ENCODE assay signal across 20 cellular contexts in genomic region chr7:21768279-21768678, GRCh38.
A peak's percentile ranks its signal among the peaks of the same experiment; 100 is the strongest.
DNase-seq lines count a peak whose midpoint lies in the region; ATAC-seq and TF ChIP-seq lines count a peak whose summit lies in the region.
"Had no signal": no experiment of that assay in that cellular context is flagged by ENCODE, and none has a peak within 500 bp of the region (broad histone marks: within the 10 kb centered on the region; RNA-seq: fewer than 3 reads in every experiment).

No MANE protein-coding gene starts in this region.

- TF ChIP-seq CTCF in WTC11 (IDR thresholded peaks at IDR 0.05) = no peak

- DNase-seq in activated CD4-positive, CD25-positive, alpha-beta regulatory T cell treated with anti-CD3 and anti-CD28 coated beads, Interleukin-2, amount 50 U/mL, for 72 hours = no peak
- DNase-seq in activated naive CD4-positive, alpha-beta T cell treated with anti-CD3 and anti-CD28 coated beads, Interleukin-2, amount 50 U/mL, for 72 hours (ENCODE audit: low spot score in 2 of 2) = no peak
- no peak for DNase-seq in activated naive CD4-positive, alpha-beta T cell treated with anti-CD3 and anti-CD28 coated beads for 36 hours
- DNase-seq in WTC11 (ENCODE audit: low spot score) (no peak), HUDEP-2 (lab: John Stamatoyannopoulos, UW; ENCODE audit: unreplicated experiment in 76 of 76) (no peak)
- DNase-seq: 8988T; ACHN; AML-193; BE2C; CD4-positive, alpha-beta T cell; CD8-positive, alpha-beta memory T cell; DMS 273 treated with DMSO at 0.1 percent for 48 hours; DMS79; EL; GDM1; GM23248; HFFc6 had no signal

- no peak overlapping the region for H3K4me3 Mint-ChIP-seq in activated naive CD4-positive, alpha-beta T cell treated with anti-CD3 and anti-CD28 coated beads for 36 hours
- H3K4me3 Mint-ChIP-seq in WTC11 = no peak overlapping the region
- H3K4me3 Mint-ChIP-seq: CD14-positive monocyte; CD4-positive, alpha-beta T cell; CD8-positive, alpha-beta memory T cell; HFFc6 had no signal

- no peak overlapping the region for H3K27ac Mint-ChIP-seq in activated naive CD4-positive, alpha-beta T cell treated with anti-CD3 and anti-CD28 coated beads, Interleukin-2, amount 50 U/mL, for 72 hours
- no peak overlapping the region for H3K27ac Mint-ChIP-seq in activated naive CD4-positive, alpha-beta T cell treated with anti-CD3 and anti-CD28 coated beads for 36 hours
- 0 out of 2 replicates have a peak overlapping the region, but pooled peaks have one; percentile 41 for H3K27ac Mint-ChIP-seq in WTC11
- H3K27ac Mint-ChIP-seq: CD14-positive monocyte; CD4-positive, alpha-beta T cell; CD8-positive, alpha-beta memory T cell; HFFc6 had no signal

- H3K27me3 Mint-ChIP-seq in activated naive CD4-positive, alpha-beta T cell treated with anti-CD3 and anti-CD28 coated beads for 36 hours (ENCODE audit: low read depth) = no peaks in the 10 kb centered on the region
- H3K27me3 Mint-ChIP-seq in WTC11 (ENCODE audit: low read depth) = no peaks in the 10 kb centered on the region

- H3K36me3 Mint-ChIP-seq in activated naive CD4-positive, alpha-beta T cell treated with anti-CD3 and anti-CD28 coated beads, Interleukin-2, amount 50 U/mL, for 72 hours = no peaks in the 10 kb centered on the region
- no peaks in the 10 kb centered on the region for H3K36me3 Mint-ChIP-seq in activated naive CD4-positive, alpha-beta T cell treated with anti-CD3 and anti-CD28 coated beads for 36 hours (ENCODE audit: low read depth)
- no peaks in the 10 kb centered on the region for H3K36me3 Mint-ChIP-seq in WTC11
- H3K36me3 Mint-ChIP-seq: CD14-positive monocyte; CD8-positive, alpha-beta memory T cell had no signal

- peak; percentile 63 to 68 for ATAC-seq in activated CD4-positive, CD25-positive, alpha-beta regulatory T cell treated with anti-CD3 and anti-CD28 coated beads, Interleukin-2, amount 50 U/mL, for 24 hours
- ATAC-seq in activated naive CD4-positive, alpha-beta T cell treated with anti-CD3 and anti-CD28 coated beads, Interleukin-2, amount 50 U/mL, for 72 hours = peak; percentile 49 to 88
- ATAC-seq in WTC11 = no peak
- no peak for ATAC-seq in HG02623 (IDR thresholded peaks at IDR 0.05; ENCODE audit: unreplicated experiment)

- H3K9me3 Mint-ChIP-seq in activated naive CD4-positive, alpha-beta T cell treated with anti-CD3 and anti-CD28 coated beads, Interleukin-2, amount 50 U/mL, for 72 hours = no peaks in the 10 kb centered on the region
- no peaks in the 10 kb centered on the region for H3K9me3 Mint-ChIP-seq in activated naive CD4-positive, alpha-beta T cell treated with anti-CD3 and anti-CD28 coated beads for 36 hours
- H3K9me3 Mint-ChIP-seq in WTC11 = no peaks in the 10 kb centered on the region
- H3K9me3 Mint-ChIP-seq: CD14-positive monocyte; CD4-positive, alpha-beta T cell; CD8-positive, alpha-beta memory T cell; HFFc6 had no signal

- H3K4me1 Mint-ChIP-seq in activated naive CD4-positive, alpha-beta T cell treated with anti-CD3 and anti-CD28 coated beads for 36 hours (ENCODE audit: low read depth) = peaks cover 16% of the 10 kb centered on the region
- peaks cover 70% of the 10 kb centered on the region for H3K4me1 Mint-ChIP-seq in WTC11

- intact Hi-C loops in activated naive CD4-positive, alpha-beta T cell treated with anti-CD3 and anti-CD28 coated beads for 36 hours (cut with micrococcal nuclease) = loop anchor here (2.0 to 10.0 kb wide), 3 partner anchors 193 to 315 kb away; no protein-coding TSS in a partner anchor

- POLR2A ChIA-PET in WTC11 (lab: Charles Lee) = no interaction called here

- CTCF ChIA-PET in activated naive CD4-positive, alpha-beta T cell treated with anti-CD3 and anti-CD28 coated beads for 36 hours (lab: Charles Lee) = interaction anchor here (0.9 to 1.9 kb wide), 7 partner anchors 8 to 716 kb away, joined by 3 to 5 read pairs (median 4); no protein-coding TSS in a partner anchor
- CTCF ChIA-PET in WTC11 (lab: Charles Lee) = interaction anchor here (0.7 to 3.9 kb wide), 18 partner anchors 11 to 1229 kb away, joined by 3 to 28 read pairs (median 8); no protein-coding TSS in a partner anchor

TF ChIP-seq in WTC11, 78 proteins besides CTCF, POLR2A, EP300 and RAD21:
- no peak for TF ChIP-seq SMAD3 (CRISPR knock-in tag; IDR thresholded peaks at IDR 0.05; ENCODE audit: borderline replicate concordance)
- no peak for TF ChIP-seq ZNF219 (CRISPR knock-in tag; IDR thresholded peaks at IDR 0.05; ENCODE audit: borderline replicate concordance)
- TF ChIP-seq NR2C2 (CRISPR knock-in tag; IDR thresholded peaks at IDR 0.05) = no peak
- no peak for TF ChIP-seq USF2 (CRISPR knock-in tag; IDR thresholded peaks at IDR 0.05)
- TF ChIP-seq E2F1 (CRISPR knock-in tag; IDR thresholded peaks at IDR 0.05) = no peak
- TF ChIP-seq ELF4 (CRISPR knock-in tag; IDR thresholded peaks at IDR 0.05; ENCODE audit: low read depth) = no peak
- no peak for TF ChIP-seq CREB1 (CRISPR knock-in tag; IDR thresholded peaks at IDR 0.05)
- no peak for TF ChIP-seq RORB (CRISPR knock-in tag; IDR thresholded peaks at IDR 0.05)
- no peak for TF ChIP-seq IRF2 (CRISPR knock-in tag; IDR thresholded peaks at IDR 0.05; ENCODE audit: borderline replicate concordance, low read depth)
- no peak for TF ChIP-seq ZSCAN18 (CRISPR knock-in tag; IDR thresholded peaks at IDR 0.05)
- TF ChIP-seq NFATC4 (CRISPR knock-in tag; IDR thresholded peaks at IDR 0.05) = no peak
- no peak for TF ChIP-seq GRHL2 (CRISPR knock-in tag; IDR thresholded peaks at IDR 0.05; ENCODE audit: insufficient replicate concordance, severe bottlenecking)

Comparison
In these comparisons a context has a peak if more than half of its experiments do, and no peak if none do; other contexts are left out.
1. ATAC-seq: peak in activated CD4-positive, CD25-positive, alpha-beta regulatory T cell treated with anti-CD3 and anti-CD28 coated beads, Interleukin-2, amount 50 U/mL, for 24 hours (2 of 2) and activated naive CD4-positive, alpha-beta T cell treated with anti-CD3 and anti-CD28 coated beads, Interleukin-2, amount 50 U/mL, for 72 hours (2 of 2); none in WTC11 (single experiment) and HG02623 (single experiment).